Comparison of ENCODE assay signal across 12 cellular contexts in the genomic region with DNA sequence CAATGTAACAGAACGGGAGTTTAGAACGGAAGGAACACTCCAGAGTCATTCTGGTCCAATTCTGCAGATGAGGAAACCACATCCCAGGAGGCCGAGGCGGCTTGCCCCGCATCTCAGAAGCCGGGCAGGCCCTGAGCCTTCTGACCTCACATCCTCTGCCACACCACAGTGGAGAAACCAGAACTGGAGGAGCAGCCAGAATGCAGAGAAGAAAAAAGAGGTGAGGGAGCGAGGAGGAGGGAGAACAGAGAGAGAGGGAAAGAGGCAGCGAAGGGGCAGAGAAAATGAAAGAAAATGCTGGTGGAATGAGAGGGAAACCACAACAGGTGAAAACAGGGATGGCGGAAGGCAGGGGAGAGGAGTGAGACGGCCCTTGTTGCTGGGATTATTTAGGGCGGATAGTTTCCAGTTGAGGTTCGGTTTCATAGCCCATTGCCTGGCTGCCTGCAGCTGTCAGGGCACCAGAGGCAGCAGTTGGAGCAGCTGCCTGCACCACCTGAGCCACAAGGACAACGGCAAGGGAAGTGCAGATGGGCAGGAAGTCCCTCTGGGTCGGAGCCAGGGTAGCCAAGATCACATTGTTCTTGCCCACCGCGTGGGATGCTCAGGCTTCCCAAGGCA. TPM values are rescaled to one million over a fixed set of nuclear protein-coding genes. Genes with fewer than 3 reads are reported as not detected.
DNase-seq lines count a peak whose midpoint lies in the region; ATAC-seq and TF ChIP-seq lines count a peak whose summit lies in the region.
"Had no signal": no experiment of that assay in that cellular context is flagged by ENCODE, and none has a peak within 500 bp of the region (broad histone marks: within the 10 kb centered on the region; RNA-seq: fewer than 3 reads in every experiment).

A gene (plus strand): TSS at position 77 of the 621 bp plus-strand sequence.

- peak; percentile 71 for ATAC-seq in GM19023 (IDR thresholded peaks at IDR 0.05; ENCODE audit: unreplicated experiment)
- peak; percentile 47 for ATAC-seq in HG03442 (IDR thresholded peaks at IDR 0.05; ENCODE audit: unreplicated experiment)
- ATAC-seq in activated naive CD4-positive, alpha-beta T cell treated with anti-CD3 and anti-CD28 coated beads, Interleukin-2, amount 50 U/mL, for 72 hours = peak; percentile 26 to 63
- ATAC-seq: HCT116 had no signal

- TF ChIP-seq POLR2A in suprapubic skin (IDR thresholded peaks at IDR 0.05) = no peak

- TF ChIP-seq EP300 in suprapubic skin (IDR thresholded peaks at IDR 0.05) = no peak

- H3K36me3 ChIP-seq in suprapubic skin = no peaks in the 10 kb centered on the region
- H3K36me3 ChIP-seq: uterus had no signal

- TF ChIP-seq CTCF in suprapubic skin (IDR thresholded peaks at IDR 0.05) = no peak

- 79% methylated on average over 16 of the region's 16 CpGs for WGBS in suprapubic skin

- no peaks in the 10 kb centered on the region for H3K27me3 ChIP-seq in suprapubic skin
- H3K27me3 ChIP-seq: uterus had no signal

- H3K4me3 ChIP-seq in suprapubic skin = no peak within 1 kb of the TSS
- H3K4me3 ChIP-seq: uterus had no signal

- H3K27ac ChIP-seq in suprapubic skin = no peak within 1 kb of the TSS
- H3K27ac ChIP-seq: uterus had no signal

- H3K4me1 ChIP-seq in suprapubic skin = no peaks in the 10 kb centered on the region
- H3K4me1 ChIP-seq: uterus had no signal

- H3K27ac Mint-ChIP-seq in activated naive CD4-positive, alpha-beta T cell treated with anti-CD3 and anti-CD28 coated beads, Interleukin-2, amount 50 U/mL, for 72 hours = peak within 1 kb of the TSS; percentile 13 to 61

- DNase-seq in COLO668 (lab: John Stamatoyannopoulos, UW; ENCODE audit: unreplicated experiment) (peak; percentile 43), HK-2 (ENCODE audit: unreplicated experiment) (no peak), suprapubic skin (ENCODE audit: low spot score in 2 of 2) (no peak), AG08396 (ENCODE audit: low spot score) (no peak), amniotic stem cell (lab: John Stamatoyannopoulos, UW) (no peak)
- no peak for DNase-seq in activated naive CD4-positive, alpha-beta T cell treated with anti-CD3 and anti-CD28 coated beads, Interleukin-2, amount 50 U/mL, for 72 hours (ENCODE audit: low spot score in 2 of 2)
- DNase-seq: foreskin fibroblast, NCI-H1417, uterus had no signal

- no peaks in the 10 kb centered on the region for H3K9me3 ChIP-seq in suprapubic skin
- H3K9me3 ChIP-seq: uterus had no signal

- peaks cover 0 to 4% of the 10 kb centered on the region in 2 donors for H3K9me3 Mint-ChIP-seq in activated naive CD4-positive, alpha-beta T cell treated with anti-CD3 and anti-CD28 coated beads, Interleukin-2, amount 50 U/mL, for 72 hours

- peaks cover 0 to 2% of the 10 kb centered on the region in 2 donors for H3K36me3 Mint-ChIP-seq in activated naive CD4-positive, alpha-beta T cell treated with anti-CD3 and anti-CD28 coated beads, Interleukin-2, amount 50 U/mL, for 72 hours

RNA-seq across cellular contexts. Expression of the gene that starts here (rescaled TPM):
- total RNA-seq in activated naive CD4-positive, alpha-beta T cell treated with anti-CD3 and anti-CD28 coated beads, Interleukin-2, amount 50 U/mL, for 72 hours = not detected
- not detected for total RNA-seq in suprapubic skin
- total RNA-seq: uterus had no signal

Comparison
In these comparisons a context has a peak if more than half of its experiments do, and no peak if none do; other contexts are left out.
1. Peak in ATAC-seq in activated naive CD4-positive, alpha-beta T cell treated with anti-CD3 and anti-CD28 coated beads, Interleukin-2, amount 50 U/mL, for 72 hours; RNA of the gene not detected or under 1 TPM.